ENCODE assay signal across 1 cellular context in genomic region chr19:3458595-3459284, GRCh38.
TF ChIP-seq lines count a peak whose summit lies in the region.

No MANE protein-coding gene starts in this region.

TF ChIP-seq in K562, 482 proteins besides CTCF, POLR2A, EP300 and RAD21 (continued from another document):
- TF ChIP-seq NFXL1 (CRISPR knock-in tag; IDR thresholded peaks at IDR 0.05) (no peak), GTF2B (IDR thresholded peaks at IDR 0.05; ENCODE audit: extremely low read depth, insufficient read length) (no peak), PCBP2 (IDR thresholded peaks at IDR 0.05; ENCODE audit: low read depth, low read length, poor library complexity, severe bottlenecking) (no peak), ZNF197 (CRISPR knock-in tag; IDR thresholded peaks at IDR 0.05; ENCODE audit: low read depth) (no peak), RCOR1 (IDR thresholded peaks at IDR 0.05; ENCODE audit: borderline replicate concordance in 1 of 2, low read depth in 2 of 2, low read length in 2 of 2) (peak in 1 of 2 experiments; percentile 37; a peak in 1 of 4 replicates), ZSCAN32 (CRISPR knock-in tag; IDR thresholded peaks at IDR 0.05) (no peak), ZC3H8 (IDR thresholded peaks at IDR 0.05) (no peak), ZNF639 (CRISPR knock-in tag; conservative IDR thresholded peaks at IDR 0.05 in 1 of 2, IDR thresholded peaks at IDR 0.05 in 1 of 2) (no peak), ZNF146 (CRISPR knock-in tag; IDR thresholded peaks at IDR 0.05; ENCODE audit: unreplicated experiment) (no peak), ILK (tag; IDR thresholded peaks at IDR 0.05; ENCODE audit: borderline replicate concordance, low read depth) (no peak), STAG1 (CRISPR knock-in tag; IDR thresholded peaks at IDR 0.05; ENCODE audit: borderline replicate concordance) (no peak), MAFG (tag; conservative IDR thresholded peaks at IDR 0.05) (peak; percentile 67), ZFP1 (CRISPR knock-in tag; IDR thresholded peaks at IDR 0.05) (no peak), ZNF12 (CRISPR knock-in tag; IDR thresholded peaks at IDR 0.05) (no peak), ZBTB9 (CRISPR knock-in tag; IDR thresholded peaks at IDR 0.05) (no peak), SAP30 (IDR thresholded peaks at IDR 0.05; ENCODE audit: borderline replicate concordance, insufficient read depth, low read depth, low read length, poor library complexity, severe bottlenecking) (no peak), ZNF212 (CRISPR knock-in tag; IDR thresholded peaks at IDR 0.05) (no peak), ZNF445 (CRISPR knock-in tag; IDR thresholded peaks at IDR 0.05; ENCODE audit: low read depth) (no peak)
